Comparison of ENCODE assay signal across 9 cellular contexts in the genomic region with DNA sequence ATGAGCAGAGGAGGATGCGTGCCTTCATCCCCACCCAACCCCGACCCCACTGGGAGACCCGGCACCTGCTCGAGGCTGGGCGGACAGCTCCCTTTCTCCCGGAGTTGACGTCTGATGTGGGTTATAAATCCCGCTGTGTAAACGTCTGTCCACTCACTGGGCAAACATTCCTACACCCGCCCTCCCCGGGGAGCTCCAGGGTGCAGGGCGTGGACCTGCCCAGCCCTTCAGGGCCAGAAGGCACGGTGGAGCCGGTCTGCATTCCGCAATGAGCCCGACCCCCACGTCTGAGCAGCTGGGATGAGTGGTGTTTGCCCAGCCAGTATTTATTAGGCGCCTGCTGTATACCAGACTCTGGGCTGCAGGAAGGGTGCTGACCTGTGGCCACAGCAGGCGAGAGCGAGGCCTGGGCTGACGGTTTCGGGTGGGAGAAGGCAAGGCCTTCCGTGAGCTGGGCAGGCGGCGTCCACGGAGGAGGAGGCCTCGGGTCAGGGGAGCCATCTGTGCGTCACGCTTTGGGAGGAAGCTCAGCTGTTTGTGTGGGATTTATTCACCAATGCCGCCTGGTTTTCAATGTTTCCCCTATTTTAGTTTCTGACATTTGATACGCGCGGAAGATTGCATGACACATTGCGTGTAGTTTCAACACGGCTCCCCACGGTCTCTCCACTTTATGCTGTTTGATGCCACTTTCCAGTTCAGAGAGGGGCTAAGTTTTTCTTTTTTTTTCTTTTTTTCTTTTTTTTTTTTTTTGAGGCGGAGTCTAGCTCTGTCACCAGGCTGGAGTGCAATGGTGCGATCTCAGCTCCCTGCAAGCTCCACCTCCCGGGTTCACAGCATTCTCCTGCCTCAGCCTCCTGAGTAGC. TPM values are rescaled to one million over a fixed set of nuclear protein-coding genes. Genes with fewer than 3 reads are reported as not detected.
DNase-seq lines count a peak whose midpoint lies in the region; ATAC-seq and TF ChIP-seq lines count a peak whose summit lies in the region.
"Had no signal": no experiment of that assay in that cellular context is flagged by ENCODE, and none has a peak within 500 bp of the region (broad histone marks: within the 10 kb centered on the region; RNA-seq: fewer than 3 reads in every experiment).

No MANE protein-coding gene starts in this region.

- no peaks in the 10 kb centered on the region for H3K9me2 ChIP-seq in GM23338 (ENCODE audit: insufficient read depth)

- POLR2A ChIA-PET in HEK293T (lab: Yijun Ruan, JAX) = no interaction called here

- H3K79me2 ChIP-seq in GM23338 (replicated peaks; ENCODE audit: insufficient read depth) = no peaks in the 10 kb centered on the region

- no peak overlapping the region for H3K27ac Mint-ChIP-seq in GM23338

- no peaks in the 10 kb centered on the region for H4K20me1 ChIP-seq in GM23338 (replicated peaks; ENCODE audit: insufficient read depth)

- no peak overlapping the region for H3K4me2 ChIP-seq in GM23338

- no peaks in the 10 kb centered on the region for H3K36me3 Mint-ChIP-seq in GM23338 (ENCODE audit: low read depth)

- 46 to 61% (median 47%) methylated on average over 32 to 39 of the region's 39 CpGs for WGBS in spleen, 5 donors

- DNase-seq in HEK293T (ENCODE audit: extremely low spot score) (no peak), SW 1271 (lab: John Stamatoyannopoulos, UW) (peak; percentile 63 to 79), right atrium auricular region (ENCODE audit: low spot score) (peak; percentile 62), spleen (no peak), ascending aorta (ENCODE audit: low spot score in 2 of 2) (no peak), GM23338 (ENCODE audit: low spot score) (no peak)
- DNase-seq in activated CD4-positive, alpha-beta T cell treated with anti-CD3 and anti-CD28 coated beads, Interleukin-2, amount 50 U/mL, for 4 hours = no peak
- DNase-seq: activated gamma-delta T cell treated with Interleukin-2 at 50 U/mL for 16 hours had no signal

- H3K27me3 ChIP-seq in right atrium auricular region = no peaks in the 10 kb centered on the region
- peaks cover 0 to 32% (median 9%) of the 10 kb centered on the region in 7 donors for H3K27me3 ChIP-seq in spleen (replicated peaks in 1 of 7)
- H3K27me3 ChIP-seq in ascending aorta = peaks cover 3% of the 10 kb centered on the region
- no peaks in the 10 kb centered on the region for H3K27me3 ChIP-seq in GM23338 (ENCODE audit: insufficient read depth)

- peaks cover 11% of the 10 kb centered on the region for H3K9me3 Mint-ChIP-seq in GM23338

- intact Hi-C loops in spleen (cut with DNase I; ENCODE audit: low total_unique reads) = no loop called here
- intact Hi-C loops in ascending aorta (cut with DNase I) = no loop called here

- no peak overlapping the region for H3K4me3 Mint-ChIP-seq in GM23338

- H2AFZ ChIP-seq in GM23338 = no peak overlapping the region

- H3K27ac ChIP-seq in right atrium auricular region (no peak overlapping the region), spleen (peak overlapping the region in 5 of 8 donors; percentile 51 to 66 (median 62)), ascending aorta (no peak overlapping the region), GM23338 (ENCODE audit: low read depth) (no peak overlapping the region)

- peaks cover 4% of the 10 kb centered on the region for H3K27me3 Mint-ChIP-seq in GM23338 (ENCODE audit: insufficient read depth, low read depth, poor library complexity)

- H3K4me3 ChIP-seq in right atrium auricular region (no peak overlapping the region), spleen (no peak overlapping the region), ascending aorta (no peak overlapping the region), GM23338 (no peak overlapping the region)

- ATAC-seq in GM23338 (no peak), GM18873 (IDR thresholded peaks at IDR 0.05; ENCODE audit: low FRiP score, unreplicated experiment) (no peak)

- no peaks in the 10 kb centered on the region for H3K4me1 ChIP-seq in right atrium auricular region
- peaks cover 0 to 11% (median 0%) of the 10 kb centered on the region in 6 donors for H3K4me1 ChIP-seq in spleen
- H3K4me1 ChIP-seq in ascending aorta = no peaks in the 10 kb centered on the region
- H3K4me1 ChIP-seq in GM23338 (ENCODE audit: insufficient read depth) = no peaks in the 10 kb centered on the region

- 0 out of 2 replicates have a peak, but pooled peaks cover 7% of the 10 kb centered on the region for H3F3A ChIP-seq in GM23338 (replicated peaks; ENCODE audit: low read depth)

- no peak for TF ChIP-seq POLR2A in spleen (IDR thresholded peaks at IDR 0.05)

- H3K9me3 ChIP-seq in right atrium auricular region (peaks cover under 1 to 4% of the 10 kb centered on the region in 2 donors), spleen (peaks cover 0 to 13% (median 8%) of the 10 kb centered on the region in 8 donors), ascending aorta (peaks cover 0 to 2% of the 10 kb centered on the region in 2 donors)

- H3K4me1 Mint-ChIP-seq in GM23338 = no peaks in the 10 kb centered on the region

- CTCF ChIA-PET in HEK293T (lab: Yijun Ruan, JAX) = no interaction called here

- TF ChIP-seq CTCF in right atrium auricular region (IDR thresholded peaks at IDR 0.05) = no peak
- no peak for TF ChIP-seq CTCF in spleen (IDR thresholded peaks at IDR 0.05 in 8 of 11, conservative IDR thresholded peaks at IDR 0.05 in 3 of 11)
- no peak for TF ChIP-seq CTCF in ascending aorta (IDR thresholded peaks at IDR 0.05)
- TF ChIP-seq CTCF in GM23338 (conservative IDR thresholded peaks at IDR 0.05; ENCODE audit: low read depth in 2 of 2) = no peak

- H3K36me3 ChIP-seq in right atrium auricular region = no peaks in the 10 kb centered on the region
- H3K36me3 ChIP-seq in spleen = peaks cover 0 to 2% (median 0%) of the 10 kb centered on the region in 6 donors
- H3K36me3 ChIP-seq in ascending aorta = no peaks in the 10 kb centered on the region
- H3K36me3 ChIP-seq in GM23338 (ENCODE audit: insufficient read depth) = no peaks in the 10 kb centered on the region

TF ChIP-seq in HEK293T, 16 proteins besides CTCF, POLR2A, EP300 and RAD21:
- no peak for TF ChIP-seq L3MBTL2 (conservative IDR thresholded peaks at IDR 0.05)
- TF ChIP-seq ZNF384 (IDR thresholded peaks at IDR 0.05) = peak; percentile 97
- TF ChIP-seq CTBP1 (IDR thresholded peaks at IDR 0.05; ENCODE audit: borderline replicate concordance) = no peak
- TF ChIP-seq BHLHE40 (IDR thresholded peaks at IDR 0.05; ENCODE audit: borderline replicate concordance) = no peak
- no peak for TF ChIP-seq ELF4 (IDR thresholded peaks at IDR 0.05)
- no peak for TF ChIP-seq FOXM1 (IDR thresholded peaks at IDR 0.05; ENCODE audit: borderline replicate concordance)
- TF ChIP-seq FOXK2 (IDR thresholded peaks at IDR 0.05) = no peak

TF ChIP-seq in GM23338, 12 proteins besides CTCF, POLR2A, EP300 and RAD21 (continues in another document):
- no peak for TF ChIP-seq EZH2 (IDR thresholded peaks at IDR 0.05; ENCODE audit: low read depth, unreplicated experiment)
- TF ChIP-seq STAT1 (IDR thresholded peaks at IDR 0.05; ENCODE audit: unreplicated experiment) = no peak

RNA-seq across cellular contexts. Expression of gene MISP, which starts 2.0 kb away (rescaled TPM):
- total RNA-seq in right atrium auricular region (1 to 10 TPM in 1 of 2 donors, under 1 TPM in 1; 0.96 to 1.5 TPM), spleen (not detected), ascending aorta (not detected)
- polyA plus RNA-seq in spleen (under 1 TPM in 1 of 3 donors, not detected in 2; 0.13 TPM), GM23338 (2016; fragmentation: Nextera tagmentation; extraction: Ambion mirVana) (0.27 and 0.40 TPM in 2 replicates)
- 0.23 and 0.28 TPM in 2 replicates for total RNA-seq in GM23338 (2014; rRNA removed; shearing (Covaris generic))

RNA-seq across cellular contexts. Expression of gene PALM, which starts 44.1 kb away (rescaled TPM):
- 10 to 100 TPM; 28.7 to 64.9 TPM for total RNA-seq in right atrium auricular region
- total RNA-seq in spleen = 10 to 100 TPM; 19.9 to 80.1 (median 30.0) TPM
- 10 to 100 TPM in 1 of 3 donors, 1 to 10 TPM in 2; 6.0 to 24.1 (median 7.0) TPM for polyA plus RNA-seq in spleen
- 107 TPM for total RNA-seq in ascending aorta
- 21.7 and 26.1 TPM in 2 replicates for total RNA-seq in GM23338 (2014; rRNA removed; shearing (Covaris generic))
- polyA plus RNA-seq in GM23338 (2016; fragmentation: Nextera tagmentation; extraction: Ambion mirVana) = 3.8 and 4.8 TPM in 2 replicates

RNA-seq across cellular contexts. Expression of gene PTBP1, which starts 44.4 kb away (rescaled TPM):
- 10 to 100 TPM; 49.4 to 73.9 TPM for total RNA-seq in right atrium auricular region
- 100 to 1,000 TPM; 147 to 305 (median 247) TPM for total RNA-seq in spleen
- 100 to 1,000 TPM in 1 of 3 donors, 10 to 100 TPM in 2; 89.9 to 130 (median 98.6) TPM for polyA plus RNA-seq in spleen
- total RNA-seq in ascending aorta = 210 TPM
- 539 and 552 TPM in 2 replicates for total RNA-seq in GM23338 (2014; rRNA removed; shearing (Covaris generic))
- 632 and 705 TPM in 2 replicates for polyA plus RNA-seq in GM23338 (2016; fragmentation: Nextera tagmentation; extraction: Ambion mirVana)

RNA-seq across cellular contexts. Expression of gene PRSS57, which starts 57.6 kb away (rescaled TPM):
- not detected for total RNA-seq in right atrium auricular region
- 1 to 10 TPM in 2 of 7 donors, under 1 TPM in 3, not detected in 2; 0.46 to 2.5 (median 0.60) TPM for total RNA-seq in spleen
- polyA plus RNA-seq in spleen = under 1 TPM; 0.24 to 0.70 (median 0.27) TPM
- not detected for total RNA-seq in ascending aorta
- total RNA-seq in GM23338 (2014; rRNA removed; shearing (Covaris generic)) = not detected in 2 replicates
- 0.21 and 0.34 TPM in 2 replicates for polyA plus RNA-seq in GM23338 (2016; fragmentation: Nextera tagmentation; extraction: Ambion mirVana)

Comparison
In these comparisons a context has a peak if more than half of its experiments do, and no peak if none do; other contexts are left out.
1. DNase-seq: peak in SW 1271 (2 of 2) and right atrium auricular region (single experiment); none in HEK293T (single experiment), spleen (single experiment), ascending aorta (0 of 2), activated CD4-positive, alpha-beta T cell treated with anti-CD3 and anti-CD28 coated beads, Interleukin-2, amount 50 U/mL, for 4 hours (0 of 2) and GM23338 (single experiment).
2. H3K27ac ChIP-seq: peak in spleen (5 of 8); none in right atrium auricular region (0 of 2), ascending aorta (0 of 2) and GM23338 (single experiment).